8 cellular contexts compared by ENCODE assay signal in genomic region chr11:95789506-95790122, GRCh38. TPM values are rescaled to one million over a fixed set of nuclear protein-coding genes. Genes with fewer than 3 reads are reported as not detected.
DNase-seq lines count a peak whose midpoint lies in the region; TF ChIP-seq lines count a peak whose summit lies in the region.

FAM76B (minus strand) TSS chr11:95789782; CDS start chr11:95789478, 304 bp downstream.

- CTCF ChIA-PET in activated CD8-positive, alpha-beta memory T cell treated with anti-CD3 and anti-CD28 coated beads for 36 hours (lab: Charles Lee) = interaction anchor here (1.5 kb wide), 1 partner anchor 600 kb away, joined by 4 read pairs; the partner anchor contains the start of genes CCDC82 and JRKL

- POLR2A ChIA-PET in activated CD8-positive, alpha-beta memory T cell treated with anti-CD3 and anti-CD28 coated beads for 36 hours (lab: Charles Lee) = interaction anchor here (0.6 to 2.9 kb wide), 10 partner anchors 49 to 816 kb away, joined by 3 to 14 read pairs (median 4); partner anchors contain the start of genes CCDC82, JRKL, KDM4D and MAML2

- peak; percentile 97 for DNase-seq in CMK (ENCODE audit: low read depth)
- DNase-seq in GM20000 (ENCODE audit: low spot score) = peak; percentile 92
- DNase-seq in HT-29 (ENCODE audit: low spot score) = peak; percentile 99
- peak; percentile 98 to 99 for DNase-seq in NOMO-1 (lab: John Stamatoyannopoulos, UW; ENCODE audit: unreplicated experiment in 2 of 2)
- peak; percentile 98 for DNase-seq in effector CD8-positive, alpha-beta T cell (lab: John Stamatoyannopoulos, UW)
- DNase-seq in lung microvascular endothelial cell (ENCODE audit: low read depth in 2 of 2) = peak; percentile 99 to 100
- DNase-seq in stimulated activated CD4-positive, alpha-beta T cell treated with anti-CD3 and anti-CD28 coated beads, TNF-alpha, amount 100 ng/mL, for 48 hours (ENCODE audit: low read depth in 3 of 3) = peak; percentile 88 to 95 (median 93)

- TF ChIP-seq CTCF in GM20000 (IDR thresholded peaks at IDR 0.05; ENCODE audit: extremely low read depth, missing control alignments) = no peak

RNA-seq across cellular contexts. Expression of gene FAM76B, which starts in this region (rescaled TPM):
- total RNA-seq in HT-29 (2014; rRNA removed; shearing (Covaris generic)) = 16.9 and 17.7 TPM in 2 replicates
- 10 to 100 TPM; 35.4 to 37.8 TPM for total RNA-seq in activated CD8-positive, alpha-beta memory T cell treated with anti-CD3 and anti-CD28 coated beads for 36 hours
- total RNA-seq in lung microvascular endothelial cell = 13.1 and 17.7 TPM in 2 replicates

Comparison
In these comparisons a context has a peak if more than half of its experiments do, and no peak if none do; other contexts are left out.
1. Peak in every context shown above with its lines: DNase-seq.